8 cellular contexts compared by ENCODE assay signal in genomic region chr14:70013269-70013873, GRCh38.
A peak's percentile ranks its signal among the peaks of the same experiment; 100 is the strongest.
DNase-seq lines count a peak whose midpoint lies in the region; ATAC-seq and TF ChIP-seq lines count a peak whose summit lies in the region.

No MANE protein-coding gene starts in this region.

- H3K27me3 Mint-ChIP-seq in activated T-helper 2 cell treated with anti-CD3 and anti-CD28 coated beads, Interferon-gamma antibody, Interleukin-2, Interleukin-4, amounts not matched to agents 10 μg/mL and 5 μg/mL and 100 μg/mL, durations not matched to agents 14 hours and 24 hours and 36 hours (ENCODE audit: low read depth): peaks cover 19% of the 10 kb centered on the region

- H3K36me3 ChIP-seq in RWPE2 (ENCODE audit: low read depth): no peaks in the 10 kb centered on the region

- H3K4me3 Mint-ChIP-seq in activated T-helper 2 cell treated with anti-CD3 and anti-CD28 coated beads, Interferon-gamma antibody, Interleukin-2, Interleukin-4, amounts not matched to agents 10 μg/mL and 5 μg/mL and 100 μg/mL, durations not matched to agents 14 hours and 24 hours and 36 hours (ENCODE audit: low read depth): no peak overlapping the region

- intact Hi-C loops in activated T-helper 2 cell treated with anti-CD3 and anti-CD28 coated beads, Interferon-gamma antibody, Interleukin-2, Interleukin-4, amounts not matched to agents 10 μg/mL and 5 μg/mL and 100 μg/mL, durations not matched to agents 14 hours and 24 hours and 36 hours (cut with micrococcal nuclease): no loop called here

- TF ChIP-seq CTCF in AG09319 (IDR thresholded peaks at IDR 0.05; ENCODE audit: low read depth, low read length) (peak; percentile 43), GM12874 (IDR thresholded peaks at IDR 0.05; ENCODE audit: insufficient read depth, low read depth, low read length) (peak; percentile 88), RWPE2 (IDR thresholded peaks at IDR 0.05; ENCODE audit: poor library complexity, severe bottlenecking) (peak; percentile 67)

- no peak overlapping the region for H3K27ac Mint-ChIP-seq in activated T-helper 2 cell treated with anti-CD3 and anti-CD28 coated beads, Interferon-gamma antibody, Interleukin-2, Interleukin-4, amounts not matched to agents 10 μg/mL and 5 μg/mL and 100 μg/mL, durations not matched to agents 14 hours and 24 hours and 36 hours

- H3K9me3 ChIP-seq in RWPE2 (ENCODE audit: severe bottlenecking): no peaks in the 10 kb centered on the region

- peaks cover 18% of the 10 kb centered on the region for H3K4me1 ChIP-seq in RWPE2 (ENCODE audit: insufficient read depth, poor library complexity, severe bottlenecking)

- H3K4me3 ChIP-seq in RWPE2 (ENCODE audit: severe bottlenecking): no peak overlapping the region

- H3K9me3 Mint-ChIP-seq in activated T-helper 2 cell treated with anti-CD3 and anti-CD28 coated beads, Interferon-gamma antibody, Interleukin-2, Interleukin-4, amounts not matched to agents 10 μg/mL and 5 μg/mL and 100 μg/mL, durations not matched to agents 14 hours and 24 hours and 36 hours: no peaks in the 10 kb centered on the region

- no peaks in the 10 kb centered on the region for H3K36me3 Mint-ChIP-seq in activated T-helper 2 cell treated with anti-CD3 and anti-CD28 coated beads, Interferon-gamma antibody, Interleukin-2, Interleukin-4, amounts not matched to agents 10 μg/mL and 5 μg/mL and 100 μg/mL, durations not matched to agents 14 hours and 24 hours and 36 hours (ENCODE audit: low read depth)

- no peak for DNase-seq in AG09319 (ENCODE audit: extremely low read depth, low read depth)
- DNase-seq in RWPE2 (ENCODE audit: low spot score): no peak
- peak; percentile 26 for DNase-seq in globus pallidus (ENCODE audit: low spot score)
- peak; percentile 35 to 67 for DNase-seq in stimulated activated CD4-positive, alpha-beta T cell treated with anti-CD3 and anti-CD28 coated beads, Interleukin-2, amount 100 ng/mL, for 24 hours
- DNase-seq in activated T-helper 2 cell treated with anti-CD3 and anti-CD28 coated beads, Interferon-gamma antibody, Interleukin-2, Interleukin-4, amounts not matched to agents 10 μg/mL and 5 μg/mL and 100 μg/mL, durations not matched to agents 14 hours and 24 hours and 36 hours (ENCODE audit: low spot score): no peak
- DNase-seq in NCI-H446 treated with DMSO at 0.1 percent for 48 hours (lab: John Stamatoyannopoulos, UW): no peak
- no peak for DNase-seq in NCI-H226

- ATAC-seq in RWPE2 (ENCODE audit: low read depth): no peak

- no peak overlapping the region for H3K27ac ChIP-seq in RWPE2 (ENCODE audit: poor library complexity, severe bottlenecking)

- H3K27me3 ChIP-seq in RWPE2 (ENCODE audit: insufficient read depth, poor library complexity, severe bottlenecking): no peaks in the 10 kb centered on the region

- peaks cover 5% of the 10 kb centered on the region for H3K4me1 Mint-ChIP-seq in activated T-helper 2 cell treated with anti-CD3 and anti-CD28 coated beads, Interferon-gamma antibody, Interleukin-2, Interleukin-4, amounts not matched to agents 10 μg/mL and 5 μg/mL and 100 μg/mL, durations not matched to agents 14 hours and 24 hours and 36 hours (ENCODE audit: low read depth)

Comparison
In these comparisons a context has a peak if more than half of its experiments do, and no peak if none do; other contexts are left out.
1. DNase-seq: peak in globus pallidus (single experiment) and stimulated activated CD4-positive, alpha-beta T cell treated with anti-CD3 and anti-CD28 coated beads, Interleukin-2, amount 100 ng/mL, for 24 hours (2 of 2); none in AG09319 (single experiment), RWPE2 (single experiment), activated T-helper 2 cell treated with anti-CD3 and anti-CD28 coated beads, Interferon-gamma antibody, Interleukin-2, Interleukin-4, amounts not matched to agents 10 μg/mL and 5 μg/mL and 100 μg/mL, durations not matched to agents 14 hours and 24 hours and 36 hours (single experiment), NCI-H446 treated with DMSO at 0.1 percent for 48 hours (single experiment) and NCI-H226 (single experiment).
2. Peak in every context shown above with its lines, with median percentiles within 50 percentile points of each other: CTCF ChIP-seq.